ENCODE assay signal across 21 cellular contexts in genomic region chr5:166772770-166773169, GRCh38.
DNase-seq lines count a peak whose midpoint lies in the region; FAIRE-seq and TF ChIP-seq lines count a peak whose summit lies in the region.
"Had no signal": no experiment of that assay in that cellular context is flagged by ENCODE, and none has a peak within 500 bp of the region (broad histone marks: within the 10 kb centered on the region; RNA-seq: fewer than 3 reads in every experiment).

No MANE protein-coding gene starts in this region.

- H3K4me3 ChIP-seq in H1 (ENCODE audit: extremely low read depth in 1 of 4, insufficient read depth in 2 of 4, low read depth in 3 of 4, low read length in 4 of 4) (no peak overlapping the region), hepatocyte (no peak overlapping the region), sigmoid colon (no peak overlapping the region)
- H3K4me3 ChIP-seq: esophagus squamous epithelium, upper lobe of right lung had no signal

- TF ChIP-seq EP300 in H1 (IDR thresholded peaks at IDR 0.05; ENCODE audit: borderline replicate concordance in 1 of 2, low read depth in 2 of 2, low read length in 2 of 2) (no peak), sigmoid colon (IDR thresholded peaks at IDR 0.05) (no peak)

- peaks cover 0 to 2% (median 0%) of the 10 kb centered on the region in 4 experiments; a peak in 1 of 7 replicates for H3K4me1 ChIP-seq in H1 (replicated peaks in 1 of 4; ENCODE audit: control insufficient read depth in 3 of 4, insufficient read depth in 4 of 4, low read length in 3 of 4)
- H3K4me1 ChIP-seq in hepatocyte (ENCODE audit: insufficient read depth), result no peaks in the 10 kb centered on the region
- peaks cover 0 to 5% (median 0%) of the 10 kb centered on the region in 4 donors for H3K4me1 ChIP-seq in sigmoid colon
- H3K4me1 ChIP-seq: esophagus squamous epithelium, upper lobe of right lung had no signal

- no peak overlapping the region for H2BK120ac ChIP-seq in H1 (replicated peaks; ENCODE audit: low read depth, low read length)

- TF ChIP-seq CTCF in H1 (IDR thresholded peaks at IDR 0.05; ENCODE audit: control extremely low read depth in 1 of 3, insufficient read depth in 1 of 3, low read depth in 1 of 3, low read length in 3 of 3) (no peak), hepatocyte (IDR thresholded peaks at IDR 0.05; ENCODE audit: poor library complexity) (no peak), sigmoid colon (IDR thresholded peaks at IDR 0.05) (no peak)

- no peak overlapping the region for H4K91ac ChIP-seq in H1 (replicated peaks; ENCODE audit: insufficient read length, low read length)

- no peak for FAIRE-seq in H1 (lab: Jason Lieb, UNC)

- H4K5ac ChIP-seq in H1 (ENCODE audit: insufficient read length, low read depth, low read length), result peak overlapping the region; percentile 5

- no peak overlapping the region for H2BK15ac ChIP-seq in H1 (ENCODE audit: low read length)

- H3K14ac ChIP-seq in H1 (ENCODE audit: insufficient read length), result no peak overlapping the region

- H3K18ac ChIP-seq in H1 (ENCODE audit: extremely low read depth, low read length), result no peak overlapping the region

- no peak overlapping the region for H4K8ac ChIP-seq in H1 (ENCODE audit: extremely low read depth, insufficient read depth, low read length)

- H3K9me2 ChIP-seq in hepatocyte (replicated peaks; ENCODE audit: insufficient read depth), result no peaks in the 10 kb centered on the region

- TF ChIP-seq POLR2A in H1 (IDR thresholded peaks at IDR 0.05; ENCODE audit: control extremely low read depth in 1 of 2, low read depth in 2 of 2, low read length in 2 of 2), result no peak
- TF ChIP-seq POLR2A in sigmoid colon (IDR thresholded peaks at IDR 0.05), result no peak

- H3K27ac ChIP-seq in H1 (ENCODE audit: low read depth, low read length) (no peak overlapping the region), hepatocyte (no peak overlapping the region), sigmoid colon (peak overlapping the region in 2 of 4 donors; percentile 10 to 17)
- H3K27ac ChIP-seq: upper lobe of right lung, WERI-Rb-1 had no signal

- H3K23me2 ChIP-seq in H1 (ENCODE audit: low read depth, low read length), result no peaks in the 10 kb centered on the region

- H3K4me2 ChIP-seq in H1 (ENCODE audit: insufficient read depth in 1 of 2, low read depth in 2 of 2, low read length in 2 of 2) (no peak overlapping the region), hepatocyte (no peak overlapping the region)

- no peak overlapping the region for H2BK20ac ChIP-seq in H1 (ENCODE audit: low read length)

- H3K79me1 ChIP-seq in H1 (ENCODE audit: low read depth, low read length), result no peaks in the 10 kb centered on the region

- no peak overlapping the region for H3K56ac ChIP-seq in H1 (replicated peaks; ENCODE audit: insufficient read length, low read depth, low read length)

- H4K20me1 ChIP-seq in H1 (replicated peaks in 1 of 2; ENCODE audit: control insufficient read depth in 1 of 2, insufficient read depth in 2 of 2, low read length in 2 of 2), result no peaks in the 10 kb centered on the region
- no peaks in the 10 kb centered on the region for H4K20me1 ChIP-seq in hepatocyte (ENCODE audit: insufficient read depth, poor library complexity, severe bottlenecking)

- DNase-seq in COLO829 (ENCODE audit: low spot score) (peak; percentile 23), NCI-H226 (peak; percentile 68), H1 (ENCODE audit: low read depth in 1 of 2, low spot score in 2 of 2) (no peak), kidney glomerular epithelial cell (lab: John Stamatoyannopoulos, UW) (peak; percentile 7), hepatocyte (ENCODE audit: low spot score) (no peak), sigmoid colon (no peak), NCI-H1105 (lab: John Stamatoyannopoulos, UW) (no peak), ACHN (no peak)
- DNase-seq: activated CD4-positive, alpha-beta T cell treated with anti-CD3 and anti-CD28 coated beads, Interleukin-2, amount 50 U/mL, for 48 hours; activated naive CD4-positive, alpha-beta T cell treated with anti-CD3 and anti-CD28 coated beads for 36 hours; activated T-cell treated with anti-CD3 and anti-CD28 coated beads, Interleukin-2, amount 50 U/mL, for 1 hour; DMS79; esophagus squamous epithelium; left cardiac atrium; NCI-H1930; right cardiac atrium; SHP77; stimulated activated naive CD4-positive, alpha-beta T cell treated with Interleukin-2 at 50 U/mL for 16 hours; T-helper 17 cell; upper lobe of right lung; WERI-Rb-1 had no signal

- no peak overlapping the region for H3K4ac ChIP-seq in H1 (replicated peaks; ENCODE audit: insufficient read length, low read depth, low read length)

- intact Hi-C loops in sigmoid colon (cut with DNase I), result no loop called here

- CTCF ChIA-PET in H1 (lab: Charles Lee; ENCODE audit: partially characterized antibody), result interaction anchor here (1.3 to 1.5 kb wide), 2 partner anchors 12 to 24 kb away, joined by 3 read pairs; no protein-coding TSS in a partner anchor

- H2BK5ac ChIP-seq in H1 (ENCODE audit: low read depth, low read length), result no peak overlapping the region

- in situ Hi-C loops in ACHN (cut with HindIII; ENCODE audit: low pct_ligation_motif_present, low pct_unique_long_range_greater_than_20kb, low sequenced_read_pairs), result no loop called here

- no peaks in the 10 kb centered on the region for H3K79me2 ChIP-seq in H1 (ENCODE audit: control insufficient read depth in 1 of 2, insufficient read depth in 2 of 2, low read length in 2 of 2)
- no peaks in the 10 kb centered on the region for H3K79me2 ChIP-seq in hepatocyte

- H2AFZ ChIP-seq in H1 (ENCODE audit: low read length), result no peak overlapping the region
- no peak overlapping the region for H2AFZ ChIP-seq in hepatocyte

- WGBS in H1 (ENCODE audit: extremely low coverage in 1 of 2, insufficient coverage in 1 of 2, insufficient read length in 1 of 2, insufficient replicate concordance in 2 of 2, low coverage in 1 of 2, low lambda C conversion rate in 2 of 2, missing lambda C conversion rate in 1 of 2), 2 experiments, result 57% methylated on average over 1 of the region's 1 CpG; no CpG with 5 or more reads in 1 of the 2 experiments
- 0% methylated on average over 1 of the region's 1 CpG for WGBS in hepatocyte (ENCODE audit: low lambda C conversion rate, missing lambda C conversion rate)
- 27 to 85% methylated on average over 1 of the region's 1 CpG for WGBS in sigmoid colon, 2 donors

- H3K9me3 ChIP-seq in H1 (ENCODE audit: insufficient read depth in 2 of 2, low read depth in 1 of 2, low read length in 1 of 2) (no peaks in the 10 kb centered on the region), hepatocyte (ENCODE audit: low read depth) (peaks cover 10% of the 10 kb centered on the region), sigmoid colon (peaks cover 0 to 3% (median under 1%) of the 10 kb centered on the region in 4 donors)
- H3K9me3 ChIP-seq: esophagus squamous epithelium, upper lobe of right lung had no signal

- TF ChIP-seq RAD21 in H1 (IDR thresholded peaks at IDR 0.05 in 1 of 2, conservative IDR thresholded peaks at IDR 0.05 in 1 of 2; ENCODE audit: low read depth in 2 of 2, low read length in 2 of 2), result no peak

- H3K36me3 ChIP-seq in H1 (ENCODE audit: control insufficient read depth in 2 of 4, insufficient read depth in 4 of 4, low read length in 3 of 4) (no peaks in the 10 kb centered on the region), hepatocyte (replicated peaks; ENCODE audit: insufficient read depth, low read depth) (no peaks in the 10 kb centered on the region), sigmoid colon (no peaks in the 10 kb centered on the region)
- H3K36me3 ChIP-seq: esophagus squamous epithelium, upper lobe of right lung, WERI-Rb-1 had no signal

- no peak overlapping the region for H3K9ac ChIP-seq in H1 (replicated peaks in 1 of 4; ENCODE audit: extremely low read depth in 1 of 4, low read depth in 3 of 4, low read length in 3 of 4)

- no peaks in the 10 kb centered on the region for H3K27me3 ChIP-seq in H1 (replicated peaks in 1 of 4; ENCODE audit: control insufficient read depth in 3 of 4, extremely low read depth in 1 of 4, insufficient read depth in 3 of 4, low read length in 3 of 4)
- H3K27me3 ChIP-seq in hepatocyte, result no peaks in the 10 kb centered on the region
- no peaks in the 10 kb centered on the region for H3K27me3 ChIP-seq in sigmoid colon
- H3K27me3 ChIP-seq: esophagus squamous epithelium, upper lobe of right lung had no signal

- H2AK5ac ChIP-seq in H1 (ENCODE audit: low read depth, low read length), result no peak overlapping the region

- H2BK12ac ChIP-seq in H1 (ENCODE audit: low read depth, low read length), result no peak overlapping the region

- POLR2A ChIA-PET in H1 (lab: Charles Lee; ENCODE audit: partially characterized antibody), result no interaction called here

- no peak overlapping the region for H3K23ac ChIP-seq in H1 (ENCODE audit: insufficient read length)

TF ChIP-seq in H1, 55 proteins besides CTCF, POLR2A, EP300 and RAD21 (continues in another document):
- TF ChIP-seq HDAC6 (IDR thresholded peaks at IDR 0.05; ENCODE audit: low read depth, low read length) (no peak), KDM1A (IDR thresholded peaks at IDR 0.05; ENCODE audit: borderline replicate concordance, low read length) (no peak), CHD1 (IDR thresholded peaks at IDR 0.05; ENCODE audit: low read depth, low read length) (no peak)

Comparison
In these comparisons a context has a peak if more than half of its experiments do, and no peak if none do; other contexts are left out.
1. DNase-seq: peak in COLO829 (single experiment), NCI-H226 (single experiment) and kidney glomerular epithelial cell (single experiment); none in H1 (0 of 2), hepatocyte (single experiment), sigmoid colon (single experiment), NCI-H1105 (single experiment) and ACHN (single experiment).